In genomic region chr20:32288225-32288849, GRCh38 we compare ENCODE assay signal across 1 cellular context.
A peak's percentile ranks its signal among the peaks of the same experiment; 100 is the strongest.
TF ChIP-seq lines count a peak whose summit lies in the region.

No MANE protein-coding gene starts in this region.

TF ChIP-seq in HepG2, 621 proteins besides CTCF, POLR2A, EP300 and RAD21 (continued from another document):
- TF ChIP-seq, protein P1, sequence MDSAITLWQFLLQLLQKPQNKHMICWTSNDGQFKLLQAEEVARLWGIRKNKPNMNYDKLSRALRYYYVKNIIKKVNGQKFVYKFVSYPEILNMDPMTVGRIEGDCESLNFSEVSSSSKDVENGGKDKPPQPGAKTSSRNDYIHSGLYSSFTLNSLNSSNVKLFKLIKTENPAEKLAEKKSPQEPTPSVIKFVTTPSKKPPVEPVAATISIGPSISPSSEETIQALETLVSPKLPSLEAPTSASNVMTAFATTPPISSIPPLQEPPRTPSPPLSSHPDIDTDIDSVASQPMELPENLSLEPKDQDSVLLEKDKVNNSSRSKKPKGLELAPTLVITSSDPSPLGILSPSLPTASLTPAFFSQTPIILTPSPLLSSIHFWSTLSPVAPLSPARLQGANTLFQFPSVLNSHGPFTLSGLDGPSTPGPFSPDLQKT (CRISPR knock-in tag; IDR thresholded peaks at IDR 0.05; ENCODE audit: borderline replicate concordance): no peak
- no peak for TF ChIP-seq ZFP82 (CRISPR knock-in tag; IDR thresholded peaks at IDR 0.05; ENCODE audit: borderline replicate concordance)
- no peak for TF ChIP-seq HNRNPK (IDR thresholded peaks at IDR 0.05; ENCODE audit: low read depth, low read length, poor library complexity, severe bottlenecking)
- TF ChIP-seq GABPB1 (CRISPR knock-in tag; IDR thresholded peaks at IDR 0.05): peak; percentile 64
- peak; percentile 95 for TF ChIP-seq SKI (IDR thresholded peaks at IDR 0.05; ENCODE audit: partially characterized antibody)
- no peak for TF ChIP-seq MXI1 (IDR thresholded peaks at IDR 0.05; ENCODE audit: borderline replicate concordance, low read depth, low read length)
- TF ChIP-seq NR0B2 (CRISPR knock-in tag; IDR thresholded peaks at IDR 0.05): peak; percentile 12; the same call in 1 of the 2 replicates
- no peak for TF ChIP-seq ZNF350 (CRISPR knock-in tag; IDR thresholded peaks at IDR 0.05; ENCODE audit: borderline replicate concordance, low read depth)
- no peak for TF ChIP-seq ZNF225 (CRISPR knock-in tag; IDR thresholded peaks at IDR 0.05)
- TF ChIP-seq, protein P2, sequence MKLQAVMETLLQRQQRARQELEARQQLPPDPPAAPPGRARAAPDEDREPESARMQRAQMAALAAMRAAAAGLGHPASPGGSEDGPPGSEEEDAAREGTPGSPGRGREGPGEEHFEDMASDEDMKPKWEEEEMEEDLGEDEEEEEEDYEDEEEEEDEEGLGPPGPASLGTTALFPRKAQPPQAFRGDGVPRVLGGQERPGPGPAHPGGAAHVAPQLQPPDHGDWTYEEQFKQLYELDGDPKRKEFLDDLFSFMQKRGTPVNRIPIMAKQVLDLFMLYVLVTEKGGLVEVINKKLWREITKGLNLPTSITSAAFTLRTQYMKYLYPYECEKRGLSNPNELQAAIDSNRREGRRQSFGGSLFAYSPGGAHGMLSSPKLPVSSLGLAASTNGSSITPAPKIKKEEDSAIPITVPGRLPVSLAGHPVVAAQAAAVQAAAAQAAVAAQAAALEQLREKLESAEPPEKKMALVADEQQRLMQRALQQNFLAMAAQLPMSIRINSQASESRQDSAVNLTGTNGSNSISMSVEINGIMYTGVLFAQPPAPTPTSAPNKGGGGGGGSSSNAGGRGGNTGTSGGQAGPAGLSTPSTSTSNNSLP (IDR thresholded peaks at IDR 0.05; ENCODE audit: low read depth, low read length): peak; percentile 37; the same call in 1 of the 2 replicates
- no peak for TF ChIP-seq BRF2 (CRISPR knock-in tag; IDR thresholded peaks at IDR 0.05)
- TF ChIP-seq ZBTB21 (CRISPR knock-in tag; IDR thresholded peaks at IDR 0.05): no peak
- no peak for TF ChIP-seq POLR2G (IDR thresholded peaks at IDR 0.05; ENCODE audit: low read depth, low read length)
- no peak for TF ChIP-seq ATF7 (IDR thresholded peaks at IDR 0.05)
- no peak for TF ChIP-seq ATF7 (CRISPR knock-in tag; IDR thresholded peaks at IDR 0.05)
- no peak for TF ChIP-seq PAX8 (CRISPR knock-in tag; IDR thresholded peaks at IDR 0.05; ENCODE audit: borderline replicate concordance)
- TF ChIP-seq TBX2 (CRISPR knock-in tag; IDR thresholded peaks at IDR 0.05; ENCODE audit: borderline replicate concordance): no peak; the same call in 1 of the 2 replicates
- TF ChIP-seq, protein P3, sequence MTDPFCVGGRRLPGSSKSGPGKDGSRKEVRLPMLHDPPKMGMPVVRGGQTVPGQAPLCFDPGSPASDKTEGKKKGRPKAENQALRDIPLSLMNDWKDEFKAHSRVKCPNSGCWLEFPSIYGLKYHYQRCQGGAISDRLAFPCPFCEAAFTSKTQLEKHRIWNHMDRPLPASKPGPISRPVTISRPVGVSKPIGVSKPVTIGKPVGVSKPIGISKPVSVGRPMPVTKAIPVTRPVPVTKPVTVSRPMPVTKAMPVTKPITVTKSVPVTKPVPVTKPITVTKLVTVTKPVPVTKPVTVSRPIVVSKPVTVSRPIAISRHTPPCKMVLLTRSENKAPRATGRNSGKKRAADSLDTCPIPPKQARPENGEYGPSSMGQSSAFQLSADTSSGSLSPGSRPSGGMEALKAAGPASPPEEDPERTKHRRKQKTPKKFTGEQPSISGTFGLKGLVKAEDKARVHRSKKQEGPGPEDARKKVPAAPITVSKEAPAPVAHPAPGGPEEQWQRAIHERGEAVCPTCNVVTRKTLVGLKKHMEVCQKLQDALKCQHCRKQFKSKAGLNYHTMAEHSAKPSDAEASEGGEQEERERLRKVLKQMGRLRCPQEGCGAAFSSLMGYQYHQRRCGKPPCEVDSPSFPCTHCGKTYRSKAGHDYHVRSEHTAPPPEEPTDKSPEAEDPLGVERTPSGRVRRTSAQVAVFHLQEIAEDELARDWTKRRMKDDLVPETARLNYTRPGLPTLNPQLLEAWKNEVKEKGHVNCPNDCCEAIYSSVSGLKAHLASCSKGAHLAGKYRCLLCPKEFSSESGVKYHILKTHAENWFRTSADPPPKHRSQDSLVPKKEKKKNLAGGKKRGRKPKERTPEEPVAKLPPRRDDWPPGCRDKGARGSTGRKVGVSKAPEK (CRISPR knock-in tag; IDR thresholded peaks at IDR 0.05; ENCODE audit: borderline replicate concordance): no peak
- TF ChIP-seq ZNF564 (CRISPR knock-in tag; IDR thresholded peaks at IDR 0.05): no peak
- no peak for TF ChIP-seq ZNF354B (CRISPR knock-in tag; IDR thresholded peaks at IDR 0.05)
- no peak for TF ChIP-seq BCL3 (CRISPR knock-in tag; IDR thresholded peaks at IDR 0.05)
- no peak for TF ChIP-seq GABPA (IDR thresholded peaks at IDR 0.05; ENCODE audit: low read depth, low read length)
- TF ChIP-seq GABPA (CRISPR knock-in tag; IDR thresholded peaks at IDR 0.05; ENCODE audit: low read depth): no peak
- TF ChIP-seq, protein P4, sequence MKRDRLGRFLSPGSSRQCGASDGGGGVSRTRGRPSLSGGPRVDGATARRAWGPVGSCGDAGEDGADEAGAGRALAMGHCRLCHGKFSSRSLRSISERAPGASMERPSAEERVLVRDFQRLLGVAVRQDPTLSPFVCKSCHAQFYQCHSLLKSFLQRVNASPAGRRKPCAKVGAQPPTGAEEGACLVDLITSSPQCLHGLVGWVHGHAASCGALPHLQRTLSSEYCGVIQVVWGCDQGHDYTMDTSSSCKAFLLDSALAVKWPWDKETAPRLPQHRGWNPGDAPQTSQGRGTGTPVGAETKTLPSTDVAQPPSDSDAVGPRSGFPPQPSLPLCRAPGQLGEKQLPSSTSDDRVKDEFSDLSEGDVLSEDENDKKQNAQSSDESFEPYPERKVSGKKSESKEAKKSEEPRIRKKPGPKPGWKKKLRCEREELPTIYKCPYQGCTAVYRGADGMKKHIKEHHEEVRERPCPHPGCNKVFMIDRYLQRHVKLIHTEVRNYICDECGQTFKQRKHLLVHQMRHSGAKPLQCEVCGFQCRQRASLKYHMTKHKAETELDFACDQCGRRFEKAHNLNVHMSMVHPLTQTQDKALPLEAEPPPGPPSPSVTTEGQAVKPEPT (CRISPR knock-in tag; IDR thresholded peaks at IDR 0.05; ENCODE audit: low read depth): no peak
- TF ChIP-seq IRF1 (CRISPR knock-in tag; IDR thresholded peaks at IDR 0.05; ENCODE audit: low read depth): no peak
- no peak for TF ChIP-seq ZNF615 (CRISPR knock-in tag; IDR thresholded peaks at IDR 0.05; ENCODE audit: borderline replicate concordance)
- TF ChIP-seq SP2 (CRISPR knock-in tag; IDR thresholded peaks at IDR 0.05): no peak
- TF ChIP-seq ARNT (IDR thresholded peaks at IDR 0.05): no peak
- peak; percentile 70; the same call in 1 of the 2 replicates for TF ChIP-seq SPEN (CRISPR knock-in tag; IDR thresholded peaks at IDR 0.05; ENCODE audit: low read depth)
- TF ChIP-seq ZNF160 (CRISPR knock-in tag; IDR thresholded peaks at IDR 0.05): no peak
- no peak for TF ChIP-seq ZIK1 (CRISPR knock-in tag; IDR thresholded peaks at IDR 0.05; ENCODE audit: borderline replicate concordance, low read depth)
- TF ChIP-seq PHB2 (IDR thresholded peaks at IDR 0.05; ENCODE audit: partially characterized antibody): no peak
- TF ChIP-seq JARID2 (CRISPR knock-in tag; IDR thresholded peaks at IDR 0.05; ENCODE audit: insufficient replicate concordance): no peak
- TF ChIP-seq ARNTL (CRISPR knock-in tag; IDR thresholded peaks at IDR 0.05): no peak
- TF ChIP-seq KLF6 (CRISPR knock-in tag; IDR thresholded peaks at IDR 0.05): no peak
- TF ChIP-seq NR2F6 (IDR thresholded peaks at IDR 0.05): peak; percentile 53; the same call in 1 of the 2 replicates
- TF ChIP-seq NR2F6 (CRISPR knock-in tag; IDR thresholded peaks at IDR 0.05): peak; percentile 92
- TF ChIP-seq ZNF7 (CRISPR knock-in tag; IDR thresholded peaks at IDR 0.05): no peak
